1 cellular context compared by ENCODE assay signal in the genomic region with DNA sequence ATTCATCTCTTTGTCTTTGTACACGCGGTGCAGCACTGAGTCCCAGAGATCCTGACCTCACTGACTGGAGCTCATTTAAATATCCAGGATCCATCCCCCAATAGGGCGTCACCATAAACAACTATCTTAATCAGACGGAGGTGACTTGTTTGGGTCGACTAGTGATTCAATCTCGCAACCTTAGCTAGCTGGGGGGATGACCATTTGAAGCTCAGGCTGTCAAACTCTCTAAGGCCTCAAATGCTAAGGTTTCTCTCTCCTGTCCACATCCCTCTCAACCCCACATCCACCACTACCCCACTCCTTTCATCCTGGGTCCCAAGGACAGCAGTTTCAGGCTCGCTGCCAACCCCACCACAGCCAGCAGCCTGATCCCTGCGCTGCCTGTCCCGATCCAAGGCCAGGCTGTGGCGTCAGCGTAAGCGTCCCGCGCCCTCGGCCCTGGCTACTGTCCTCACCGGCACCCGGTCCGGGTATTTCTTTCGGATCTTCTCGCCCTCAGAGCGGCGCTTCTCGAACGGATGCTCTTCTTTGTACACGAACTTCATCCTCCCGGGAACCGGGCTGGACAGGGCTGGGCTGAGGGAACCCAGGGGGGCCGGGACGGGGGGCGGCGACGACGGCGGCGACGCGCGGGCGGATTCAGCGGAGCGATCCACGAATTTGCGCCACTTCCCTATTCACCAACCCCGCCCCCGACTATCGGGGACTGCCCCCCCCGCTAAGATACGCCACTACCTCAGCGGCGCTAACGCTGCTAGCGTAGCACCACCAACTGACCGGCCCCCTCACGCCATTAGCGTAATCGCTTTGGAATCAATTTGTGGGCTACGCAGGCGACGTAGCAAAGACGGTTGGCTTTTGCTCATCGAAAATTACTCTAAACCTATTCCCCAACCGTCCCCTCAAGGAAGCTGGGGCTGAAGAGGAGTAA.
TF ChIP-seq lines count a peak whose summit lies in the region.

A gene (minus strand): TSS at position 667 of the 934 bp plus-strand sequence. CDS start 119 bp downstream, at position 548.

TF ChIP-seq in HEK293, 187 proteins besides CTCF, POLR2A, EP300 and RAD21 (continued from another document and continues in another):
- no peak for TF ChIP-seq GLI4 (tag by site-specific recombination; IDR thresholded peaks at IDR 0.05)
- TF ChIP-seq ZNF530 (tag by site-specific recombination; IDR thresholded peaks at IDR 0.05; ENCODE audit: low read depth), result no peak
- no peak for TF ChIP-seq ZFP69B (tag by site-specific recombination; IDR thresholded peaks at IDR 0.05)
- peak; percentile 54; the same call in 1 of the 2 replicates for TF ChIP-seq ZNF843 (tag by site-specific recombination; IDR thresholded peaks at IDR 0.05)
- no peak for TF ChIP-seq ZFP3 (tag by site-specific recombination; IDR thresholded peaks at IDR 0.05; ENCODE audit: low read depth)
- peak; percentile 60 for TF ChIP-seq ZIC2 (tag by site-specific recombination; IDR thresholded peaks at IDR 0.05)
- TF ChIP-seq ZNF48 (tag by site-specific recombination; IDR thresholded peaks at IDR 0.05), result no peak
- TF ChIP-seq ZNF311 (tag by site-specific recombination; IDR thresholded peaks at IDR 0.05; ENCODE audit: borderline replicate concordance), result no peak
- TF ChIP-seq, protein P1, sequence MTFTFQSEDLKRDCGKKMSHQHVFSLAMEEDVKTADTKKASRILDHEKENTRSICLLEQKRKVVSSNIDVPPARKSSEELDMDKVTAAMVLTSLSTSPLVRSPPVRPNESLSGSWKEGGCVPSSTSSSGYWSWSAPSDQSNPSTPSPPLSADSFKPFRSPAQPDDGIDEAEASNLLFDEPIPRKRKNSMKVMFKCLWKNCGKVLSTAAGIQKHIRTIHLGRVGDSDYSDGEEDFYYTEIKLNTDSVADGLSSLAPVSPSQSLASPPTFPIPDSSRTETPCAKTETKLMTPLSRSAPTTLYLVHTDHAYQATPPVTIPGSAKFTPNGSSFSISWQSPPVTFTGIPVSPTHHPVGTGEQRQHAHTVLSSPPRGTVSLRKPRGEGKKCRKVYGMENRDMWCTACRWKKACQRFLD (tag by site-specific recombination; IDR thresholded peaks at IDR 0.05), result no peak
- TF ChIP-seq ZNF266 (tag by site-specific recombination; IDR thresholded peaks at IDR 0.05; ENCODE audit: low read depth), result no peak
- no peak for TF ChIP-seq ZNF654 (tag by site-specific recombination; IDR thresholded peaks at IDR 0.05; ENCODE audit: low read depth)
- TF ChIP-seq ZNF292 (tag by site-specific recombination; IDR thresholded peaks at IDR 0.05; ENCODE audit: borderline replicate concordance, low read depth), result no peak
- TF ChIP-seq, protein P2, sequence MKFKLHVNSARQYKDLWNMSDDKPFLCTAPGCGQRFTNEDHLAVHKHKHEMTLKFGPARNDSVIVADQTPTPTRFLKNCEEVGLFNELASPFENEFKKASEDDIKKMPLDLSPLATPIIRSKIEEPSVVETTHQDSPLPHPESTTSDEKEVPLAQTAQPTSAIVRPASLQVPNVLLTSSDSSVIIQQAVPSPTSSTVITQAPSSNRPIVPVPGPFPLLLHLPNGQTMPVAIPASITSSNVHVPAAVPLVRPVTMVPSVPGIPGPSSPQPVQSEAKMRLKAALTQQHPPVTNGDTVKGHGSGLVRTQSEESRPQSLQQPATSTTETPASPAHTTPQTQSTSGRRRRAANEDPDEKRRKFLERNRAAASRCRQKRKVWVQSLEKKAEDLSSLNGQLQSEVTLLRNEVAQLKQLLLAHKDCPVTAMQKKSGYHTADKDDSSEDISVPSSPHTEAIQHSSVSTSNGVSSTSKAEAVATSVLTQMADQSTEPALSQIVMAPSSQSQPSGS (tag by site-specific recombination; IDR thresholded peaks at IDR 0.05; ENCODE audit: low read depth), result peak; percentile 55; the same call in 1 of the 2 replicates
- TF ChIP-seq ZNF184 (tag by site-specific recombination; IDR thresholded peaks at IDR 0.05), result 0 out of 2 replicates have a peak, but pooled peaks have one; percentile 54
- TF ChIP-seq, protein P3, sequence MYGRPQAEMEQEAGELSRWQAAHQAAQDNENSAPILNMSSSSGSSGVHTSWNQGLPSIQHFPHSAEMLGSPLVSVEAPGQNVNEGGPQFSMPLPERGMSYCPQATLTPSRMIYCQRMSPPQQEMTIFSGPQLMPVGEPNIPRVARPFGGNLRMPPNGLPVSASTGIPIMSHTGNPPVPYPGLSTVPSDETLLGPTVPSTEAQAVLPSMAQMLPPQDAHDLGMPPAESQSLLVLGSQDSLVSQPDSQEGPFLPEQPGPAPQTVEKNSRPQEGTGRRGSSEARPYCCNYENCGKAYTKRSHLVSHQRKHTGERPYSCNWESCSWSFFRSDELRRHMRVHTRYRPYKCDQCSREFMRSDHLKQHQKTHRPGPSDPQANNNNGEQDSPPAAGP (tag by site-specific recombination; IDR thresholded peaks at IDR 0.05), result peak; percentile 66; the same call in 1 of the 2 replicates
- no peak for TF ChIP-seq TRIM28 (IDR thresholded peaks at IDR 0.05; ENCODE audit: borderline replicate concordance, low read length)
- TF ChIP-seq ZNF302 (tag by site-specific recombination; IDR thresholded peaks at IDR 0.05; ENCODE audit: low read depth), result no peak
- TF ChIP-seq, protein P4, sequence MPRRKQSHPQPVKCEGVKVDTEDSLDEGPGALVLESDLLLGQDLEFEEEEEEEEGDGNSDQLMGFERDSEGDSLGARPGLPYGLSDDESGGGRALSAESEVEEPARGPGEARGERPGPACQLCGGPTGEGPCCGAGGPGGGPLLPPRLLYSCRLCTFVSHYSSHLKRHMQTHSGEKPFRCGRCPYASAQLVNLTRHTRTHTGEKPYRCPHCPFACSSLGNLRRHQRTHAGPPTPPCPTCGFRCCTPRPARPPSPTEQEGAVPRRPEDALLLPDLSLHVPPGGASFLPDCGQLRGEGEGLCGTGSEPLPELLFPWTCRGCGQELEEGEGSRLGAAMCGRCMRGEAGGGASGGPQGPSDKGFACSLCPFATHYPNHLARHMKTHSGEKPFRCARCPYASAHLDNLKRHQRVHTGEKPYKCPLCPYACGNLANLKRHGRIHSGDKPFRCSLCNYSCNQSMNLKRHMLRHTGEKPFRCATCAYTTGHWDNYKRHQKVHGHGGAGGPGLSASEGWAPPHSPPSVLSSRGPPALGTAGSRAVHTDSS (tag by site-specific recombination; IDR thresholded peaks at IDR 0.05), result no peak
- TF ChIP-seq GFI1B (tag by site-specific recombination; IDR thresholded peaks at IDR 0.05), result no peak
- no peak; the same call in 1 of the 2 replicates for TF ChIP-seq ZNF19 (tag by site-specific recombination; IDR thresholded peaks at IDR 0.05; ENCODE audit: low read depth)
- TF ChIP-seq ZSCAN16 (tag by site-specific recombination; IDR thresholded peaks at IDR 0.05), result no peak
- TF ChIP-seq ZNF544 (tag by site-specific recombination; IDR thresholded peaks at IDR 0.05), result no peak
- TF ChIP-seq ZNF169 (tag by site-specific recombination; IDR thresholded peaks at IDR 0.05), result no peak
- TF ChIP-seq ZNF174 (tag by site-specific recombination; IDR thresholded peaks at IDR 0.05), result no peak
- no peak for TF ChIP-seq ZNF623 (tag by site-specific recombination; IDR thresholded peaks at IDR 0.05)
- no peak for TF ChIP-seq HOXD13 (CRISPR knock-in tag; IDR thresholded peaks at IDR 0.05; ENCODE audit: borderline replicate concordance)
- TF ChIP-seq SALL2 (tag by site-specific recombination; IDR thresholded peaks at IDR 0.05; ENCODE audit: borderline replicate concordance), result no peak
- TF ChIP-seq ZNF514 (tag by site-specific recombination; IDR thresholded peaks at IDR 0.05), result no peak
- no peak for TF ChIP-seq PRDM1 (tag by site-specific recombination; IDR thresholded peaks at IDR 0.05)
- TF ChIP-seq ZNF223 (tag by site-specific recombination; IDR thresholded peaks at IDR 0.05), result no peak
- TF ChIP-seq, protein P5, sequence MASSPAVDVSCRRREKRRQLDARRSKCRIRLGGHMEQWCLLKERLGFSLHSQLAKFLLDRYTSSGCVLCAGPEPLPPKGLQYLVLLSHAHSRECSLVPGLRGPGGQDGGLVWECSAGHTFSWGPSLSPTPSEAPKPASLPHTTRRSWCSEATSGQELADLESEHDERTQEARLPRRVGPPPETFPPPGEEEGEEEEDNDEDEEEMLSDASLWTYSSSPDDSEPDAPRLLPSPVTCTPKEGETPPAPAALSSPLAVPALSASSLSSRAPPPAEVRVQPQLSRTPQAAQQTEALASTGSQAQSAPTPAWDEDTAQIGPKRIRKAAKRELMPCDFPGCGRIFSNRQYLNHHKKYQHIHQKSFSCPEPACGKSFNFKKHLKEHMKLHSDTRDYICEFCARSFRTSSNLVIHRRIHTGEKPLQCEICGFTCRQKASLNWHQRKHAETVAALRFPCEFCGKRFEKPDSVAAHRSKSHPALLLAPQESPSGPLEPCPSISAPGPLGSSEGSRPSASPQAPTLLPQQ (tag by site-specific recombination; IDR thresholded peaks at IDR 0.05), result 0 out of 2 replicates have a peak, but pooled peaks have one; percentile 49
- TF ChIP-seq, protein P6, sequence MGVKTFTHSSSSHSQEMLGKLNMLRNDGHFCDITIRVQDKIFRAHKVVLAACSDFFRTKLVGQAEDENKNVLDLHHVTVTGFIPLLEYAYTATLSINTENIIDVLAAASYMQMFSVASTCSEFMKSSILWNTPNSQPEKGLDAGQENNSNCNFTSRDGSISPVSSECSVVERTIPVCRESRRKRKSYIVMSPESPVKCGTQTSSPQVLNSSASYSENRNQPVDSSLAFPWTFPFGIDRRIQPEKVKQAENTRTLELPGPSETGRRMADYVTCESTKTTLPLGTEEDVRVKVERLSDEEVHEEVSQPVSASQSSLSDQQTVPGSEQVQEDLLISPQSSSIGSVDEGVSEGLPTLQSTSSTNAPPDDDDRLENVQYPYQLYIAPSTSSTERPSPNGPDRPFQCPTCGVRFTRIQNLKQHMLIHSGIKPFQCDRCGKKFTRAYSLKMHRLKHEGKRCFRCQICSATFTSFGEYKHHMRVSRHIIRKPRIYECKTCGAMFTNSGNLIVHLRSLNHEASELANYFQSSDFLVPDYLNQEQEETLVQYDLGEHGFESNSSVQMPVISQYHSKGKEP (tag by site-specific recombination; IDR thresholded peaks at IDR 0.05), result no peak
- no peak for TF ChIP-seq ZNF175 (tag by site-specific recombination; IDR thresholded peaks at IDR 0.05)
- TF ChIP-seq, protein P7, sequence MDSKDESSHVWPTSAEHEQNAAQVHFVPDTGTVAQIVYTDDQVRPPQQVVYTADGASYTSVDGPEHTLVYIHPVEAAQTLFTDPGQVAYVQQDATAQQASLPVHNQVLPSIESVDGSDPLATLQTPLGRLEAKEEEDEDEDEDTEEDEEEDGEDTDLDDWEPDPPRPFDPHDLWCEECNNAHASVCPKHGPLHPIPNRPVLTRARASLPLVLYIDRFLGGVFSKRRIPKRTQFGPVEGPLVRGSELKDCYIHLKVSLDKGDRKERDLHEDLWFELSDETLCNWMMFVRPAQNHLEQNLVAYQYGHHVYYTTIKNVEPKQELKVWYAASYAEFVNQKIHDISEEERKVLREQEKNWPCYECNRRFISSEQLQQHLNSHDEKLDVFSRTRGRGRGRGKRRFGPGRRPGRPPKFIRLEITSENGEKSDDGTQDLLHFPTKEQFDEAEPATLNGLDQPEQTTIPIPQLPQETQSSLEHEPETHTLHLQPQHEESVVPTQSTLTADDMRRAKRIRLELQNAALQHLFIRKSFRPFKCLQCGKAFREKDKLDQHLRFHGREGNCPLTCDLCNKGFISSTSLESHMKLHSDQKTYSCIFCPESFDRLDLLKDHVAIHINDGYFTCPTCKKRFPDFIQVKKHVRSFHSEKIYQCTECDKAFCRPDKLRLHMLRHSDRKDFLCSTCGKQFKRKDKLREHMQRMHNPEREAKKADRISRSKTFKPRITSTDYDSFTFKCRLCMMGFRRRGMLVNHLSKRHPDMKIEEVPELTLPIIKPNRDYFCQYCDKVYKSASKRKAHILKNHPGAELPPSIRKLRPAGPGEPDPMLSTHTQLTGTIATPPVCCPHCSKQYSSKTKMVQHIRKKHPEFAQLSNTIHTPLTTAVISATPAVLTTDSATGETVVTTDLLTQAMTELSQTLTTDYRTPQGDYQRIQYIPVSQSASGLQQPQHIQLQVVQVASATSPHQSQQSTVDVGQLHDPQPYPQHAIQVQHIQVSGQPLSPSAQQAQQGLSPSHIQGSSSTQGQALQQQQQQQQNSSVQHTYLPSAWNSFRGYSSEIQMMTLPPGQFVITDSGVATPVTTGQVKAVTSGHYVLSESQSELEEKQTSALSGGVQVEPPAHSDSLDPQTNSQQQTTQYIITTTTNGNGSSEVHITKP (tag by site-specific recombination; IDR thresholded peaks at IDR 0.05), result no peak; the same call in 1 of the 2 replicates
- no peak for TF ChIP-seq ZNF548 (tag by site-specific recombination; IDR thresholded peaks at IDR 0.05)
- no peak for TF ChIP-seq YY2 (tag by site-specific recombination; IDR thresholded peaks at IDR 0.05)
- no peak for TF ChIP-seq GLI2 (tag by site-specific recombination; IDR thresholded peaks at IDR 0.05; ENCODE audit: borderline replicate concordance, low read depth)
- TF ChIP-seq ZSCAN30 (tag by site-specific recombination; IDR thresholded peaks at IDR 0.05), result peak; percentile 49; the same call in 1 of the 2 replicates
- no peak for TF ChIP-seq OVOL3 (tag by site-specific recombination; IDR thresholded peaks at IDR 0.05)
- TF ChIP-seq ZXDB (tag by site-specific recombination; IDR thresholded peaks at IDR 0.05), result no peak; the same call in 1 of the 2 replicates
- no peak for TF ChIP-seq ZNF433 (tag by site-specific recombination; IDR thresholded peaks at IDR 0.05; ENCODE audit: low read depth)
- TF ChIP-seq, protein P8, sequence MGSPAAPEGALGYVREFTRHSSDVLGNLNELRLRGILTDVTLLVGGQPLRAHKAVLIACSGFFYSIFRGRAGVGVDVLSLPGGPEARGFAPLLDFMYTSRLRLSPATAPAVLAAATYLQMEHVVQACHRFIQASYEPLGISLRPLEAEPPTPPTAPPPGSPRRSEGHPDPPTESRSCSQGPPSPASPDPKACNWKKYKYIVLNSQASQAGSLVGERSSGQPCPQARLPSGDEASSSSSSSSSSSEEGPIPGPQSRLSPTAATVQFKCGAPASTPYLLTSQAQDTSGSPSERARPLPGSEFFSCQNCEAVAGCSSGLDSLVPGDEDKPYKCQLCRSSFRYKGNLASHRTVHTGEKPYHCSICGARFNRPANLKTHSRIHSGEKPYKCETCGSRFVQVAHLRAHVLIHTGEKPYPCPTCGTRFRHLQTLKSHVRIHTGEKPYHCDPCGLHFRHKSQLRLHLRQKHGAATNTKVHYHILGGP (tag by site-specific recombination; IDR thresholded peaks at IDR 0.05), result no peak
- TF ChIP-seq, protein P9, sequence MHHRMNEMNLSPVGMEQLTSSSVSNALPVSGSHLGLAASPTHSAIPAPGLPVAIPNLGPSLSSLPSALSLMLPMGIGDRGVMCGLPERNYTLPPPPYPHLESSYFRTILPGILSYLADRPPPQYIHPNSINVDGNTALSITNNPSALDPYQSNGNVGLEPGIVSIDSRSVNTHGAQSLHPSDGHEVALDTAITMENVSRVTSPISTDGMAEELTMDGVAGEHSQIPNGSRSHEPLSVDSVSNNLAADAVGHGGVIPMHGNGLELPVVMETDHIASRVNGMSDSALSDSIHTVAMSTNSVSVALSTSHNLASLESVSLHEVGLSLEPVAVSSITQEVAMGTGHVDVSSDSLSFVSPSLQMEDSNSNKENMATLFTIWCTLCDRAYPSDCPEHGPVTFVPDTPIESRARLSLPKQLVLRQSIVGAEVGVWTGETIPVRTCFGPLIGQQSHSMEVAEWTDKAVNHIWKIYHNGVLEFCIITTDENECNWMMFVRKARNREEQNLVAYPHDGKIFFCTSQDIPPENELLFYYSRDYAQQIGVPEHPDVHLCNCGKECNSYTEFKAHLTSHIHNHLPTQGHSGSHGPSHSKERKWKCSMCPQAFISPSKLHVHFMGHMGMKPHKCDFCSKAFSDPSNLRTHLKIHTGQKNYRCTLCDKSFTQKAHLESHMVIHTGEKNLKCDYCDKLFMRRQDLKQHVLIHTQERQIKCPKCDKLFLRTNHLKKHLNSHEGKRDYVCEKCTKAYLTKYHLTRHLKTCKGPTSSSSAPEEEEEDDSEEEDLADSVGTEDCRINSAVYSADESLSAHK (tag by site-specific recombination; IDR thresholded peaks at IDR 0.05), result no peak
- no peak for TF ChIP-seq MEIS1 (CRISPR knock-in tag; IDR thresholded peaks at IDR 0.05; ENCODE audit: borderline replicate concordance)
- TF ChIP-seq KLF1 (tag by site-specific recombination; IDR thresholded peaks at IDR 0.05), result 0 out of 2 replicates have a peak, but pooled peaks have one; percentile 8
